Comparison of ENCODE assay signal across 20 cellular contexts in genomic region chr22:32333769-32334639, GRCh38. TPM values are rescaled to one million over a fixed set of nuclear protein-coding genes. Genes with fewer than 3 reads are reported as not detected.
"Had no signal": no experiment of that assay in that cellular context is flagged by ENCODE, and none has a peak within 500 bp of the region (broad histone marks: within the 10 kb centered on the region; RNA-seq: fewer than 3 reads in every experiment).

No MANE protein-coding gene starts in this region.

- ATAC-seq: activated CD8-positive, alpha-beta T cell treated with anti-CD3 and anti-CD28 coated beads, Interleukin-2, amount 10 ng/mL, durations not matched to agents 7 days and 5 days; left cardiac atrium; naive thymus-derived CD4-positive, alpha-beta T cell; T-cell had no signal

- H3K9me3 Mint-ChIP-seq: activated naive CD8-positive, alpha-beta T cell treated with anti-CD3 and anti-CD28 coated beads, Interleukin-2, amount 10 ng/mL, durations not matched to agents 7 days and 5 days; immature natural killer cell; naive thymus-derived CD4-positive, alpha-beta T cell; stimulated activated naive CD8-positive, alpha-beta T cell treated with anti-CD3 and anti-CD28 coated beads, Interleukin-15, Interleukin-2, amounts not matched to agents 100 ng/mL and 50 ng/mL, for 24 hours; T-cell had no signal

- H3K4me3 ChIP-seq: esophagus squamous epithelium, lung, SK-N-MC had no signal

- H3K27ac Mint-ChIP-seq: activated CD8-positive, alpha-beta T cell treated with anti-CD3 and anti-CD28 coated beads, Interleukin-2, amount 10 ng/mL, durations not matched to agents 7 days and 5 days; activated naive CD8-positive, alpha-beta T cell treated with anti-CD3 and anti-CD28 coated beads, Interleukin-2, amount 10 ng/mL, durations not matched to agents 7 days and 5 days; stimulated activated naive CD8-positive, alpha-beta T cell treated with anti-CD3 and anti-CD28 coated beads, Interleukin-15, Interleukin-2, amounts not matched to agents 100 ng/mL and 50 ng/mL, for 24 hours had no signal

- H3K36me3 Mint-ChIP-seq: activated naive CD8-positive, alpha-beta T cell treated with anti-CD3 and anti-CD28 coated beads, Interleukin-2, amount 10 ng/mL, durations not matched to agents 7 days and 5 days; immature natural killer cell; naive thymus-derived CD4-positive, alpha-beta T cell; T-cell had no signal

- H3K9me3 ChIP-seq: esophagus squamous epithelium had no signal

- DNase-seq: activated CD4-positive, alpha-beta T cell treated with anti-CD3 and anti-CD28 coated beads for 4 hours; activated CD8-positive, alpha-beta T cell treated with anti-CD3 and anti-CD28 coated beads, Interleukin-2, amount 10 ng/mL, durations not matched to agents 7 days and 5 days; activated effector memory CD4-positive, alpha-beta T cell treated with Interleukin-2 at 50 U/mL for 16 hours; activated naive CD8-positive, alpha-beta T cell treated with anti-CD3 and anti-CD28 coated beads, Interleukin-2, amount 10 ng/mL, durations not matched to agents 7 days and 5 days; anterior cingulate cortex; esophagus squamous epithelium; foreskin fibroblast; immature natural killer cell; left cardiac atrium; naive thymus-derived CD4-positive, alpha-beta T cell; occipital lobe; stimulated activated CD4-positive, alpha-beta T cell treated with anti-CD3 and anti-CD28 coated beads, Interleukin-15, amount 100 ng/mL, for 24 hours; stimulated activated CD4-positive, alpha-beta T cell treated with anti-CD3 and anti-CD28 coated beads, Interleukin-4, amount 100 ng/mL, for 24 hours; WERI-Rb-1 had no signal

- H3K4me3 Mint-ChIP-seq: activated CD8-positive, alpha-beta T cell treated with anti-CD3 and anti-CD28 coated beads, Interleukin-2, amount 10 ng/mL, durations not matched to agents 7 days and 5 days; activated naive CD8-positive, alpha-beta T cell treated with anti-CD3 and anti-CD28 coated beads, Interleukin-2, amount 10 ng/mL, durations not matched to agents 7 days and 5 days; immature natural killer cell; naive thymus-derived CD4-positive, alpha-beta T cell; stimulated activated naive CD8-positive, alpha-beta T cell treated with anti-CD3 and anti-CD28 coated beads, Interleukin-15, Interleukin-2, amounts not matched to agents 100 ng/mL and 50 ng/mL, for 24 hours; T-cell had no signal

- H3K4me1 Mint-ChIP-seq: immature natural killer cell; naive thymus-derived CD4-positive, alpha-beta T cell; T-cell had no signal

- H3K36me3 ChIP-seq: esophagus squamous epithelium, WERI-Rb-1 had no signal

- H3K27ac ChIP-seq: esophagus squamous epithelium, SK-N-MC, WERI-Rb-1 had no signal

RNA-seq across cellular contexts. Expression of gene RFPL3, which starts 23.7 kb away (rescaled TPM):
- total RNA-seq: activated CD8-positive, alpha-beta T cell treated with anti-CD3 and anti-CD28 coated beads, Interleukin-2, amount 10 ng/mL, durations not matched to agents 7 days and 5 days; activated naive CD8-positive, alpha-beta T cell treated with anti-CD3 and anti-CD28 coated beads, Interleukin-2, amount 10 ng/mL, durations not matched to agents 7 days and 5 days; esophagus squamous epithelium; left cardiac atrium; lung; naive thymus-derived CD4-positive, alpha-beta T cell; occipital lobe; pulmonary artery endothelial cell; T-cell; temporal lobe had no signal
- polyA plus RNA-seq: immature natural killer cell; lung; naive thymus-derived CD4-positive, alpha-beta T cell had no signal
